In the genomic region with DNA sequence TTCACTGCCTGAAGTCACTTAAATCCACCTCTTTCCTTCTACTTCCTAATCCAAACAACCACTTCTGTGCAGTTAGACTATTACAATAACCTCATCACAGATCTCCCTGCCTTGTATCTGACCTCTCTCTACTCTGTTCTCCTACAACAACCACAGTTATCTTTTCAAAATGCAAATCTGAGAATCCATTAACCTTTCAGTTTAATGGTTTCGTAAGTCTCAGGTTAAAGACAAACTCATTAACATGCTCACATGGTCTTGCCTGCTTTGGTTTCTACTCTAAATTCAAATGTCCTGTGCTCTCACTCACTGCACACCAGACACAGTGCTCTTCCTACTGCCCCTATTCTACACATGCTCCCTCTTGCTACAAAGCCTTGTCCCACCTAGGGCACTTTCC, we compare ENCODE assay signal across 18 cellular contexts.
DNase-seq lines count a peak whose midpoint lies in the region; ATAC-seq and TF ChIP-seq lines count a peak whose summit lies in the region.
"Had no signal": no experiment of that assay in that cellular context is flagged by ENCODE, and none has a peak within 500 bp of the region (broad histone marks: within the 10 kb centered on the region; RNA-seq: fewer than 3 reads in every experiment).

No MANE protein-coding gene starts in this region.

- H3K27ac ChIP-seq in OCI-LY3 (ENCODE audit: low read length), result peak overlapping the region; percentile 12; the same call in 1 of the 2 replicates
- H3K27ac ChIP-seq: KMS-11 had no signal

- CTCF ChIA-PET in activated CD8-positive, alpha-beta memory T cell treated with anti-CD3 and anti-CD28 coated beads, Interleukin-2, amount 10 ng/mL, durations not matched to agents 7 days and 5 days (lab: Charles Lee), result no interaction called here

- H3K4me3 ChIP-seq in GM12865 (ENCODE audit: low read depth, low read length), result no peak overlapping the region
- H3K4me3 ChIP-seq in OCI-LY3 (ENCODE audit: low read length), result no peak overlapping the region

- no peaks in the 10 kb centered on the region for H3K79me2 ChIP-seq in OCI-LY3 (ENCODE audit: low read length)

- no peaks in the 10 kb centered on the region for H3K27me3 Mint-ChIP-seq in neural crest cell (ENCODE audit: low read depth)
- H3K27me3 Mint-ChIP-seq in activated CD8-positive, alpha-beta memory T cell treated with anti-CD3 and anti-CD28 coated beads, Interleukin-2, amount 10 ng/mL, durations not matched to agents 7 days and 5 days, result peaks cover 17% of the 10 kb centered on the region

- no peaks in the 10 kb centered on the region for H4K20me1 ChIP-seq in OCI-LY3 (ENCODE audit: insufficient read depth, low read length)

- H3K27me3 ChIP-seq in OCI-LY3 (ENCODE audit: low read depth, low read length), result no peaks in the 10 kb centered on the region

- H3K27ac Mint-ChIP-seq in neural crest cell (ENCODE audit: unreplicated experiment), result peak overlapping the region; percentile 4
- no peak overlapping the region for H3K27ac Mint-ChIP-seq in activated CD8-positive, alpha-beta memory T cell treated with anti-CD3 and anti-CD28 coated beads, Interleukin-2, amount 10 ng/mL, durations not matched to agents 7 days and 5 days
- H3K27ac Mint-ChIP-seq: B cell; CD4-positive, alpha-beta T cell had no signal

- H3K36me3 Mint-ChIP-seq in neural crest cell (ENCODE audit: low read depth), result no peaks in the 10 kb centered on the region
- no peaks in the 10 kb centered on the region for H3K36me3 Mint-ChIP-seq in activated CD8-positive, alpha-beta memory T cell treated with anti-CD3 and anti-CD28 coated beads, Interleukin-2, amount 10 ng/mL, durations not matched to agents 7 days and 5 days

- no peaks in the 10 kb centered on the region for H3K36me3 ChIP-seq in OCI-LY3 (replicated peaks; ENCODE audit: low read depth, low read length)

- no peak overlapping the region; the same call in 1 of the 2 replicates for H2AFZ ChIP-seq in OCI-LY3 (ENCODE audit: low read depth, low read length)

- ATAC-seq in GM21447 (IDR thresholded peaks at IDR 0.05; ENCODE audit: unreplicated experiment), result peak; percentile 48
- no peak for ATAC-seq in activated CD8-positive, alpha-beta memory T cell treated with anti-CD3 and anti-CD28 coated beads, Interleukin-2, amount 10 ng/mL, durations not matched to agents 7 days and 5 days
- no peak for ATAC-seq in GM21367 (IDR thresholded peaks at IDR 0.05; ENCODE audit: unreplicated experiment)

- no peak overlapping the region for H3K4me3 Mint-ChIP-seq in neural crest cell
- no peak overlapping the region for H3K4me3 Mint-ChIP-seq in activated CD8-positive, alpha-beta memory T cell treated with anti-CD3 and anti-CD28 coated beads, Interleukin-2, amount 10 ng/mL, durations not matched to agents 7 days and 5 days
- H3K4me3 Mint-ChIP-seq: B cell; CD4-positive, alpha-beta T cell had no signal

- DNase-seq in GM12865 (ENCODE audit: low read depth), result peak; percentile 23
- DNase-seq in neural crest cell (ENCODE audit: low read depth, low spot score), result no peak
- no peak for DNase-seq in activated CD8-positive, alpha-beta memory T cell treated with anti-CD3 and anti-CD28 coated beads, Interleukin-2, amount 10 ng/mL, durations not matched to agents 7 days and 5 days
- no peak for DNase-seq in SW480 (ENCODE audit: low spot score)
- no peak for DNase-seq in occipital lobe (lab: John Stamatoyannopoulos, UW)
- DNase-seq: CD4-positive, alpha-beta T cell; MM.1S; NCI-H1105 treated with DMSO at 0.1 percent for 48 hours; NCI-H187 treated with DMSO at 0.1 percent for 48 hours; NCI-H2171; NCI-H446 treated with DMSO at 0.1 percent for 48 hours; SHP77 treated with DMSO at 0.1 percent for 48 hours; T-helper 2 cell had no signal

- H3K4me2 ChIP-seq in OCI-LY3 (ENCODE audit: low read length), result peak overlapping the region; percentile 6
- H3K4me2 ChIP-seq: KMS-11 had no signal

- TF ChIP-seq CTCF in GM12865 (IDR thresholded peaks at IDR 0.05; ENCODE audit: insufficient read depth, low read depth, low read length, missing control alignments) (no peak), OCI-LY3 (IDR thresholded peaks at IDR 0.05; ENCODE audit: low read depth, low read length) (no peak), neural crest cell (conservative IDR thresholded peaks at IDR 0.05) (no peak)

- no peaks in the 10 kb centered on the region for H3K9me3 ChIP-seq in OCI-LY3 (ENCODE audit: insufficient read depth, low read length)

- H3K9me3 Mint-ChIP-seq in neural crest cell, result peaks cover 2% of the 10 kb centered on the region
- H3K9me3 Mint-ChIP-seq in activated CD8-positive, alpha-beta memory T cell treated with anti-CD3 and anti-CD28 coated beads, Interleukin-2, amount 10 ng/mL, durations not matched to agents 7 days and 5 days (ENCODE audit: low read depth), result no peaks in the 10 kb centered on the region
- H3K9me3 Mint-ChIP-seq: CD4-positive, alpha-beta T cell had no signal

- peaks cover 38% of the 10 kb centered on the region for H3K4me1 ChIP-seq in OCI-LY3 (ENCODE audit: low read length)

- peaks cover 21% of the 10 kb centered on the region for H3K4me1 Mint-ChIP-seq in neural crest cell
- peaks cover 2% of the 10 kb centered on the region for H3K4me1 Mint-ChIP-seq in activated CD8-positive, alpha-beta memory T cell treated with anti-CD3 and anti-CD28 coated beads, Interleukin-2, amount 10 ng/mL, durations not matched to agents 7 days and 5 days
- H3K4me1 Mint-ChIP-seq: B cell had no signal

- H3K9ac ChIP-seq in OCI-LY3 (ENCODE audit: low read length), result no peak overlapping the region
- H3K9ac ChIP-seq: KMS-11 had no signal
